ENCODE assay signal across 8 cellular contexts in the genomic region with DNA sequence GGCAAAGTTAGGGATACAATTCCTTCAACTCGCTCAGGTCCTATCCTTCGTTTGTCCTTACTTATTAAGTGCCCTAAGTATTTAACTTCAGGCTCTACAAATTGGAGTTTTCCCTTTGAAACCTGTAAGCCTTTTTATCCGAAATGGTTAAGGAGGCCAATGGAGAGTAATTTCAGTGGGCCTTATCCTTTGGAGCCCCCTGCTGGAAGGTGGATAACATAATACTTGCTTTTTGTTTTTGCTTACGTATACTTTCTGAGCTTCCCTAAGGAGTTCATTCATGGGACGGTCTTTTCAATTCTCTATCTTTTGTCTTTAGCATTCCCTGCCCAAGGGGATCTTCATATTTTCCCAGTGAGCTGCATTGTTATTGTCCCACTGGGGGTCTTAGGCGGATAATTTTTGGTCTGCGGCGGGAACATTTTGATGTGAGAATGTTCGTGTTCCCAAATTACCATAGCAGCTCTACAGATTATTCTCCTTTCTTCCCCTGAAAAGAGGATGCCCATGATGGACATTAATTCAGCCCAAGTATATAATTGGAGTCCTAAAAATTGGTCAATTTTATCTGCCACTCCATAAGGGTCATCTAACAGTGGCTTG. TPM values are rescaled to one million over a fixed set of nuclear protein-coding genes. Genes with fewer than 3 reads are reported as not detected.
DNase-seq lines count a peak whose midpoint lies in the region; ATAC-seq and TF ChIP-seq lines count a peak whose summit lies in the region.

No MANE protein-coding gene starts in this region.

- no peaks in the 10 kb centered on the region for H3K27me3 Mint-ChIP-seq in Calu3 (ENCODE audit: unreplicated experiment)

- peak; percentile 43 for DNase-seq in Calu3
- peak; percentile 66 for DNase-seq in HEK293T (ENCODE audit: extremely low spot score)
- peak; percentile 26 for DNase-seq in RPMI7951 (ENCODE audit: low read depth)
- DNase-seq in coronary artery (ENCODE audit: low spot score) = no peak
- peak in 1 of 3 donors; percentile 51 for DNase-seq in right lobe of liver
- DNase-seq in upper lobe of left lung = no peak

- TF ChIP-seq CTCF in Calu3 (IDR thresholded peaks at IDR 0.05; ENCODE audit: unreplicated experiment) = peak; percentile 65
- TF ChIP-seq CTCF in coronary artery (IDR thresholded peaks at IDR 0.05) = peak; percentile 62
- TF ChIP-seq CTCF in right lobe of liver (IDR thresholded peaks at IDR 0.05) = peak; percentile 50 to 66 (median 62)
- peak in 5 of 6 experiments; percentile 26 to 69 (median 55) for TF ChIP-seq CTCF in upper lobe of left lung (IDR thresholded peaks at IDR 0.05)

- intact Hi-C loops in Calu3 (cut with micrococcal nuclease; ENCODE audit: unreplicated experiment) = loop anchor here (1.0 kb wide), 1 partner anchor 236 kb away; no protein-coding TSS in a partner anchor
- intact Hi-C loops in right lobe of liver (cut with DNase I) = loop anchor here in 1 of 2 donors (10.0 kb wide), 1 partner anchor 233 kb away; no protein-coding TSS in a partner anchor

- H3K27me3 ChIP-seq in right lobe of liver = no peaks in the 10 kb centered on the region
- H3K27me3 ChIP-seq in upper lobe of left lung = no peaks in the 10 kb centered on the region

- H3K9me3 Mint-ChIP-seq in Calu3 (ENCODE audit: low read depth, unreplicated experiment) = peaks cover 9% of the 10 kb centered on the region

- no peak overlapping the region for H3K4me3 ChIP-seq in coronary artery
- no peak overlapping the region for H3K4me3 ChIP-seq in right lobe of liver
- H3K4me3 ChIP-seq in upper lobe of left lung = no peak overlapping the region

- H3K4me1 ChIP-seq in right lobe of liver (peaks cover 0 to under 1% (median 0%) of the 10 kb centered on the region in 4 donors), upper lobe of left lung (no peaks in the 10 kb centered on the region)

- no peak overlapping the region for H3K27ac Mint-ChIP-seq in Calu3 (ENCODE audit: unreplicated experiment)

- no peaks in the 10 kb centered on the region for H3K36me3 Mint-ChIP-seq in Calu3 (ENCODE audit: insufficient read depth, unreplicated experiment)

- H3K4me3 Mint-ChIP-seq in Calu3 (ENCODE audit: low read depth, unreplicated experiment) = no peak overlapping the region

- H3K9me3 ChIP-seq in right lobe of liver (no peaks in the 10 kb centered on the region), upper lobe of left lung (peaks cover 10 to 34% (median 23%) of the 10 kb centered on the region in 4 donors)

- no peak overlapping the region for H3K27ac ChIP-seq in coronary artery
- H3K27ac ChIP-seq in right lobe of liver = no peak overlapping the region
- no peak overlapping the region for H3K27ac ChIP-seq in upper lobe of left lung

- TF ChIP-seq EP300 in upper lobe of left lung (IDR thresholded peaks at IDR 0.05) = no peak

- H3K36me3 ChIP-seq in right lobe of liver (no peaks in the 10 kb centered on the region), upper lobe of left lung (no peaks in the 10 kb centered on the region)

- ATAC-seq in right lobe of liver (peak; percentile 78 to 92 (median 86)), upper lobe of left lung (ENCODE audit: low FRiP score in 2 of 2) (peak in 1 of 2 donors; percentile 56), HG03432 (IDR thresholded peaks at IDR 0.05; ENCODE audit: unreplicated experiment) (no peak), GM21619 (IDR thresholded peaks at IDR 0.05; ENCODE audit: unreplicated experiment) (no peak)

- no peak for TF ChIP-seq POLR2A in right lobe of liver (IDR thresholded peaks at IDR 0.05)
- TF ChIP-seq POLR2A in upper lobe of left lung (IDR thresholded peaks at IDR 0.05) = no peak

- no peaks in the 10 kb centered on the region for H3K4me1 Mint-ChIP-seq in Calu3 (ENCODE audit: low read depth, unreplicated experiment)

- no TSS peak for BruUV-seq in Calu3 (replicated peaks; lab: Mats Ljungman, UMichigan)

- CTCF ChIA-PET in Calu3 (lab: Charles Lee) (interaction anchor here (0.5 to 1.4 kb wide), 4 partner anchors 10 to 192 kb away, joined by 3 to 10 read pairs (median 5); partner anchors contain the start of genes RNF138 and TRAPPC8), HEK293T (lab: Yijun Ruan, JAX) (interaction anchor here (0.6 to 1.5 kb wide), 8 partner anchors 8 to 413 kb away, joined by 3 to 5 read pairs (median 4); no protein-coding TSS in a partner anchor)

- POLR2A ChIA-PET in HEK293T (lab: Yijun Ruan, JAX) = interaction anchor here (2.8 kb wide), 1 partner anchor 41 kb away, joined by 9 read pairs; the partner anchor contains the start of gene RNF125

- 51% methylated on average over 9 of the region's 9 CpGs for WGBS in right lobe of liver (ENCODE audit: insufficient coverage, low coverage, low lambda C conversion rate, missing lambda C conversion rate)
- 74 to 78% methylated on average over 9 of the region's 9 CpGs for WGBS in upper lobe of left lung, 2 donors

TF ChIP-seq in HEK293T, 16 proteins besides CTCF, POLR2A, EP300 and RAD21:
- TF ChIP-seq LEF1 (IDR thresholded peaks at IDR 0.05; ENCODE audit: borderline replicate concordance) = no peak
- no peak for TF ChIP-seq NFRKB (IDR thresholded peaks at IDR 0.05)
- TF ChIP-seq CTBP1 (IDR thresholded peaks at IDR 0.05; ENCODE audit: borderline replicate concordance) = no peak
- TF ChIP-seq SP1 (IDR thresholded peaks at IDR 0.05) = no peak
- no peak for TF ChIP-seq ARNT (IDR thresholded peaks at IDR 0.05)
- no peak for TF ChIP-seq L3MBTL2 (conservative IDR thresholded peaks at IDR 0.05)
- TF ChIP-seq SUZ12 (IDR thresholded peaks at IDR 0.05) = no peak
- TF ChIP-seq BHLHE40 (IDR thresholded peaks at IDR 0.05; ENCODE audit: borderline replicate concordance) = no peak
- TF ChIP-seq HDGF (IDR thresholded peaks at IDR 0.05; ENCODE audit: borderline replicate concordance) = no peak
- TF ChIP-seq FOXM1 (IDR thresholded peaks at IDR 0.05; ENCODE audit: borderline replicate concordance) = no peak
- no peak for TF ChIP-seq ZNF384 (IDR thresholded peaks at IDR 0.05)
- TF ChIP-seq TARDBP (IDR thresholded peaks at IDR 0.05) = no peak
- no peak for TF ChIP-seq PKNOX1 (IDR thresholded peaks at IDR 0.05)

RNA-seq across cellular contexts. Expression of gene TRAPPC8, which starts 34.4 kb away (rescaled TPM):
- total RNA-seq in Calu3 (2022) (38.0 and 40.1 TPM in 2 replicates), right lobe of liver (10 to 100 TPM; 25.7 to 37.3 (median 29.5) TPM), upper lobe of left lung (10 to 100 TPM; 14.1 to 56.4 (median 40.2) TPM)
- total RNA-seq in RPMI7951 (2014; rRNA removed; shearing (Covaris generic)) = 28.1 and 28.7 TPM in 2 replicates

RNA-seq across cellular contexts. Expression of gene RNF125, which starts 41.3 kb away (rescaled TPM):
- total RNA-seq in Calu3 (2022) = 0.50 and 0.98 TPM in 2 replicates
- total RNA-seq in RPMI7951 (2014; rRNA removed; shearing (Covaris generic)) = 0.60 and 1.6 TPM in 2 replicates
- total RNA-seq in right lobe of liver = 10 to 100 TPM in 1 of 6 experiments, 1 to 10 TPM in 5; 2.9 to 14.1 (median 5.8) TPM
- total RNA-seq in upper lobe of left lung = 1 to 10 TPM; 3.3 to 5.6 (median 4.9) TPM

Comparison
In these comparisons a context has a peak if more than half of its experiments do, and no peak if none do; other contexts are left out.
1. DNase-seq: peak in Calu3 (single experiment), HEK293T (single experiment) and RPMI7951 (single experiment); none in coronary artery (single experiment) and upper lobe of left lung (0 of 2).
2. ATAC-seq: peak in right lobe of liver (4 of 4); none in HG03432 (single experiment) and GM21619 (single experiment).
3. Peak in every context shown above with its lines, with median percentiles within 50 percentile points of each other: CTCF ChIP-seq.